In the genomic region with DNA sequence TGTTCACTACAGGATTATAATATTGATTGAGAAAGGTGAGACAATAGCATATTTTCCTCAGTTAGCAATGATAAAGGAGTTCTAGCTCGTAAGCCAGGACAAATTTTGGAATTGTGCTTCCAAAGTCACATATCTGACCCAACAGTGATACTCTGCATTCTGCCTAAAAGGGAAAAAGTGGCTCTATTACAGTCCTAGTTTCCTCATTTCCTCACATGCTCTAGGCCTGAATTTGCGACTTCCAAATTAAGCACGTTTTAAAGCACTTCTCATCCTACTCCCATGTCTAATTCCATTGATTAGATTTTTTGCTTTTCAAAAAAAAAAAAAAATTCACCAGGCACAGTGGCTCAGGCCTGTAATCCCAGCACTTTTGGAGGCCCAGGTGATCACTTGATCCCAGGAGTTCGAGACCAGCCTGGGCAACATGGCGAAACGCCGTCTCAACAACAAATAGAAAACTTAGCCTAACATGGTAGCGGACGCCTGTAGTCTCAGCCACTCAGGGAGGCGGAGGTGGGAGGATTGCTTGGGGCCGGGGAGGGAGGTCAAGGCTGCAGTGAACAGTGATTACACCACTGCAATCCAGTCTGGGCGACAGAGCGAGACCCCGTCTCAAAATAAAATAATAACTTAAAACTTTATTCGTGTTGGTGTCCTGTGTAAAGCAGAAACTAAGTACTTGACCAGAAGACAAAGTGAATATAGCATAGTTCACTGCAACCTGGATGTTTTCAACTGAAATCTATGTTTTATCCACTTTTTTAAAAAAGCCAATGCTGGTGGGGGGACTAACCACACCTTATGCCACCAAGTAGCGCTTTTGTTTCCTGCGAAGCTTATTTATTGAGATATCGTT, we compare ENCODE assay signal across 1 cellular context.
TF ChIP-seq lines count a peak whose summit lies in the region.

No MANE protein-coding gene starts in this region.

TF ChIP-seq in HEK293, 187 proteins besides CTCF, POLR2A, EP300 and RAD21 (continued from another document and continues in another):
- TF ChIP-seq, protein P1, sequence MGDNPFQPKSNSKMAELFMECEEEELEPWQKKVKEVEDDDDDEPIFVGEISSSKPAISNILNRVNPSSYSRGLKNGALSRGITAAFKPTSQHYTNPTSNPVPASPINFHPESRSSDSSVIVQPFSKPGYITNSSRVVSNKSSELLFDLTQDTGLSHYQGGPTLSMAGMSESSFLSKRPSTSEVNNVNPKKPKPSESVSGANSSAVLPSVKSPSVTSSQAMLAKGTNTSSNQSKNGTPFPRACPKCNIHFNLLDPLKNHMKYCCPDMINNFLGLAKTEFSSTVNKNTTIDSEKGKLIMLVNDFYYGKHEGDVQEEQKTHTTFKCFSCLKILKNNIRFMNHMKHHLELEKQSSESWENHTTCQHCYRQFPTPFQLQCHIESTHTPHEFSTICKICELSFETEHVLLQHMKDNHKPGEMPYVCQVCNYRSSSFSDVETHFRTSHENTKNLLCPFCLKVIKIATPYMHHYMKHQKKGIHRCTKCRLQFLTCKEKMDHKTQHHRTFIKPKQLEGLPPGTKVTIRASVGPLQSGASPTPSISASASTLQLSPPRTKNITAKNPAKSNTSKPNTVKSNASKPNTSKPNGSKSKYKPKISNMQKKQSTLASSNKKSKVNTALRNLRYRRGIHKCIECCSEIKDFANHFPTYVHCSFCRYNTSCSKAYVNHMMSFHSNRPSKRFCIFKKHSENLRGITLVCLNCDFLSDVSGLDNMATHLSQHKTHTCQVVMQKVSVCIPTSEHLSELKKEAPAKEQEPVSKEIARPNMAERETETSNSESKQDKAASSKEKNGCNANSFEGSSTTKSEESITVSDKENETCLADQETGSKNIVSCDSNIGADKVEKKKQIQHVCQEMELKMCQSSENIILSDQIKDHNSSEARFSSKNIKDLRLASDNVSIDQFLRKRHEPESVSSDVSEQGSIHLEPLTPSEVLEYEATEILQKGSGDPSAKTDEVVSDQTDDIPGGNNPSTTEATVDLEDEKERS (tag by site-specific recombination; IDR thresholded peaks at IDR 0.05): no peak
- TF ChIP-seq ZNF623 (tag by site-specific recombination; IDR thresholded peaks at IDR 0.05): no peak
- TF ChIP-seq KLF9 (tag by site-specific recombination; IDR thresholded peaks at IDR 0.05; ENCODE audit: low read depth): no peak
- TF ChIP-seq ZNF501 (tag by site-specific recombination; IDR thresholded peaks at IDR 0.05): no peak
- TF ChIP-seq OVOL3 (tag by site-specific recombination; IDR thresholded peaks at IDR 0.05): no peak
- no peak for TF ChIP-seq ZNF658 (tag by site-specific recombination; IDR thresholded peaks at IDR 0.05)
- peak; percentile 59 for TF ChIP-seq ZNF335 (tag by site-specific recombination; conservative IDR thresholded peaks at IDR 0.05)
- no peak for TF ChIP-seq ZNF10 (tag by site-specific recombination; IDR thresholded peaks at IDR 0.05)
- TF ChIP-seq ZNF146 (tag by site-specific recombination; IDR thresholded peaks at IDR 0.05): no peak
- TF ChIP-seq ZNF24 (tag by site-specific recombination; IDR thresholded peaks at IDR 0.05): no peak
- TF ChIP-seq, protein P2, sequence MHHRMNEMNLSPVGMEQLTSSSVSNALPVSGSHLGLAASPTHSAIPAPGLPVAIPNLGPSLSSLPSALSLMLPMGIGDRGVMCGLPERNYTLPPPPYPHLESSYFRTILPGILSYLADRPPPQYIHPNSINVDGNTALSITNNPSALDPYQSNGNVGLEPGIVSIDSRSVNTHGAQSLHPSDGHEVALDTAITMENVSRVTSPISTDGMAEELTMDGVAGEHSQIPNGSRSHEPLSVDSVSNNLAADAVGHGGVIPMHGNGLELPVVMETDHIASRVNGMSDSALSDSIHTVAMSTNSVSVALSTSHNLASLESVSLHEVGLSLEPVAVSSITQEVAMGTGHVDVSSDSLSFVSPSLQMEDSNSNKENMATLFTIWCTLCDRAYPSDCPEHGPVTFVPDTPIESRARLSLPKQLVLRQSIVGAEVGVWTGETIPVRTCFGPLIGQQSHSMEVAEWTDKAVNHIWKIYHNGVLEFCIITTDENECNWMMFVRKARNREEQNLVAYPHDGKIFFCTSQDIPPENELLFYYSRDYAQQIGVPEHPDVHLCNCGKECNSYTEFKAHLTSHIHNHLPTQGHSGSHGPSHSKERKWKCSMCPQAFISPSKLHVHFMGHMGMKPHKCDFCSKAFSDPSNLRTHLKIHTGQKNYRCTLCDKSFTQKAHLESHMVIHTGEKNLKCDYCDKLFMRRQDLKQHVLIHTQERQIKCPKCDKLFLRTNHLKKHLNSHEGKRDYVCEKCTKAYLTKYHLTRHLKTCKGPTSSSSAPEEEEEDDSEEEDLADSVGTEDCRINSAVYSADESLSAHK (tag by site-specific recombination; IDR thresholded peaks at IDR 0.05): no peak
- TF ChIP-seq ZNF311 (tag by site-specific recombination; IDR thresholded peaks at IDR 0.05; ENCODE audit: borderline replicate concordance): no peak
- TF ChIP-seq, protein P3, sequence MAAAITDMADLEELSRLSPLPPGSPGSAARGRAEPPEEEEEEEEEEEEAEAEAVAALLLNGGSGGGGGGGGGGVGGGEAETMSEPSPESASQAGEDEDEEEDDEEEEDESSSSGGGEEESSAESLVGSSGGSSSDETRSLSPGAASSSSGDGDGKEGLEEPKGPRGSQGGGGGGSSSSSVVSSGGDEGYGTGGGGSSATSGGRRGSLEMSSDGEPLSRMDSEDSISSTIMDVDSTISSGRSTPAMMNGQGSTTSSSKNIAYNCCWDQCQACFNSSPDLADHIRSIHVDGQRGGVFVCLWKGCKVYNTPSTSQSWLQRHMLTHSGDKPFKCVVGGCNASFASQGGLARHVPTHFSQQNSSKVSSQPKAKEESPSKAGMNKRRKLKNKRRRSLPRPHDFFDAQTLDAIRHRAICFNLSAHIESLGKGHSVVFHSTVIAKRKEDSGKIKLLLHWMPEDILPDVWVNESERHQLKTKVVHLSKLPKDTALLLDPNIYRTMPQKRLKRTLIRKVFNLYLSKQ (tag by site-specific recombination; IDR thresholded peaks at IDR 0.05; ENCODE audit: borderline replicate concordance): no peak
- TF ChIP-seq, protein P4, sequence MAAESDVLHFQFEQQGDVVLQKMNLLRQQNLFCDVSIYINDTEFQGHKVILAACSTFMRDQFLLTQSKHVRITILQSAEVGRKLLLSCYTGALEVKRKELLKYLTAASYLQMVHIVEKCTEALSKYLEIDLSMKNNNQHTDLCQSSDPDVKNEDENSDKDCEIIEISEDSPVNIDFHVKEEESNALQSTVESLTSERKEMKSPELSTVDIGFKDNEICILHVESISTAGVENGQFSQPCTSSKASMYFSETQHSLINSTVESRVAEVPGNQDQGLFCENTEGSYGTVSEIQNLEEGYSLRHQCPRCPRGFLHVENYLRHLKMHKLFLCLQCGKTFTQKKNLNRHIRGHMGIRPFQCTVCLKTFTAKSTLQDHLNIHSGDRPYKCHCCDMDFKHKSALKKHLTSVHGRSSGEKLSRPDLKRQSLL (tag by site-specific recombination; IDR thresholded peaks at IDR 0.05): no peak
- no peak for TF ChIP-seq ZFP41 (tag by site-specific recombination; IDR thresholded peaks at IDR 0.05; ENCODE audit: borderline replicate concordance)
- TF ChIP-seq, protein P5, sequence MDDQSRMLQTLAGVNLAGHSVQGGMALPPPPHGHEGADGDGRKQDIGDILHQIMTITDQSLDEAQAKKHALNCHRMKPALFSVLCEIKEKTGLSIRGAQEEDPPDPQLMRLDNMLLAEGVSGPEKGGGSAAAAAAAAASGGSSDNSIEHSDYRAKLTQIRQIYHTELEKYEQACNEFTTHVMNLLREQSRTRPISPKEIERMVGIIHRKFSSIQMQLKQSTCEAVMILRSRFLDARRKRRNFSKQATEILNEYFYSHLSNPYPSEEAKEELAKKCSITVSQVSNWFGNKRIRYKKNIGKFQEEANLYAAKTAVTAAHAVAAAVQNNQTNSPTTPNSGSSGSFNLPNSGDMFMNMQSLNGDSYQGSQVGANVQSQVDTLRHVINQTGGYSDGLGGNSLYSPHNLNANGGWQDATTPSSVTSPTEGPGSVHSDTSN (CRISPR knock-in tag; IDR thresholded peaks at IDR 0.05): no peak
- TF ChIP-seq, protein P6, sequence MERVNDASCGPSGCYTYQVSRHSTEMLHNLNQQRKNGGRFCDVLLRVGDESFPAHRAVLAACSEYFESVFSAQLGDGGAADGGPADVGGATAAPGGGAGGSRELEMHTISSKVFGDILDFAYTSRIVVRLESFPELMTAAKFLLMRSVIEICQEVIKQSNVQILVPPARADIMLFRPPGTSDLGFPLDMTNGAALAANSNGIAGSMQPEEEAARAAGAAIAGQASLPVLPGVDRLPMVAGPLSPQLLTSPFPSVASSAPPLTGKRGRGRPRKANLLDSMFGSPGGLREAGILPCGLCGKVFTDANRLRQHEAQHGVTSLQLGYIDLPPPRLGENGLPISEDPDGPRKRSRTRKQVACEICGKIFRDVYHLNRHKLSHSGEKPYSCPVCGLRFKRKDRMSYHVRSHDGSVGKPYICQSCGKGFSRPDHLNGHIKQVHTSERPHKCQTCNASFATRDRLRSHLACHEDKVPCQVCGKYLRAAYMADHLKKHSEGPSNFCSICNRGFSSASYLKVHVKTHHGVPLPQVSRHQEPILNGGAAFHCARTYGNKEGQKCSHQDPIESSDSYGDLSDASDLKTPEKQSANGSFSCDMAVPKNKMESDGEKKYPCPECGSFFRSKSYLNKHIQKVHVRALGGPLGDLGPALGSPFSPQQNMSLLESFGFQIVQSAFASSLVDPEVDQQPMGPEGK (tag by site-specific recombination; IDR thresholded peaks at IDR 0.05): peak; percentile 38
- TF ChIP-seq ZNF391 (tag by site-specific recombination; IDR thresholded peaks at IDR 0.05; ENCODE audit: borderline replicate concordance, low read depth): no peak
- TF ChIP-seq ZNF558 (tag by site-specific recombination; IDR thresholded peaks at IDR 0.05): no peak
- TF ChIP-seq ZNF133 (tag by site-specific recombination; IDR thresholded peaks at IDR 0.05): no peak
- TF ChIP-seq BCL11A (tag by site-specific recombination; IDR thresholded peaks at IDR 0.05; ENCODE audit: low read depth): no peak
- no peak for TF ChIP-seq ZNF155 (tag by site-specific recombination; IDR thresholded peaks at IDR 0.05)
- TF ChIP-seq, protein P7, sequence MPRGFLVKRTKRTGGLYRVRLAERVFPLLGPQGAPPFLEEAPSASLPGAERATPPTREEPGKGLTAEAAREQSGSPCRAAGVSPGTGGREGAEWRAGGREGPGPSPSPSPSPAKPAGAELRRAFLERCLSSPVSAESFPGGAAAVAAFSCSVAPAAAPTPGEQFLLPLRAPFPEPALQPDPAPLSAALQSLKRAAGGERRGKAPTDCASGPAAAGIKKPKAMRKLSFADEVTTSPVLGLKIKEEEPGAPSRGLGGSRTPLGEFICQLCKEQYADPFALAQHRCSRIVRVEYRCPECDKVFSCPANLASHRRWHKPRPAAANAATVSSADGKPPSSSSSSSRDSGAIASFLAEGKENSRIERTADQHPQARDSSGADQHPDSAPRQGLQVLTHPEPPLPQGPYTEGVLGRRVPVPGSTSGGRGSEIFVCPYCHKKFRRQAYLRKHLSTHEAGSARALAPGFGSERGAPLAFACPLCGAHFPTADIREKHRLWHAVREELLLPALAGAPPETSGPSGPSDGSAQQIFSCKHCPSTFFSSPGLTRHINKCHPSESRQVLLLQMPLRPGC (tag by site-specific recombination; IDR thresholded peaks at IDR 0.05): no peak
- TF ChIP-seq ZFP37 (tag by site-specific recombination; IDR thresholded peaks at IDR 0.05): no peak
- peak; percentile 27; the same call in 1 of the 2 replicates for TF ChIP-seq ZXDB (tag by site-specific recombination; IDR thresholded peaks at IDR 0.05)
- TF ChIP-seq, protein P8, sequence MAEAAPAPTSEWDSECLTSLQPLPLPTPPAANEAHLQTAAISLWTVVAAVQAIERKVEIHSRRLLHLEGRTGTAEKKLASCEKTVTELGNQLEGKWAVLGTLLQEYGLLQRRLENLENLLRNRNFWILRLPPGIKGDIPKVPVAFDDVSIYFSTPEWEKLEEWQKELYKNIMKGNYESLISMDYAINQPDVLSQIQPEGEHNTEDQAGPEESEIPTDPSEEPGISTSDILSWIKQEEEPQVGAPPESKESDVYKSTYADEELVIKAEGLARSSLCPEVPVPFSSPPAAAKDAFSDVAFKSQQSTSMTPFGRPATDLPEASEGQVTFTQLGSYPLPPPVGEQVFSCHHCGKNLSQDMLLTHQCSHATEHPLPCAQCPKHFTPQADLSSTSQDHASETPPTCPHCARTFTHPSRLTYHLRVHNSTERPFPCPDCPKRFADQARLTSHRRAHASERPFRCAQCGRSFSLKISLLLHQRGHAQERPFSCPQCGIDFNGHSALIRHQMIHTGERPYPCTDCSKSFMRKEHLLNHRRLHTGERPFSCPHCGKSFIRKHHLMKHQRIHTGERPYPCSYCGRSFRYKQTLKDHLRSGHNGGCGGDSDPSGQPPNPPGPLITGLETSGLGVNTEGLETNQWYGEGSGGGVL (tag by site-specific recombination; IDR thresholded peaks at IDR 0.05): peak; percentile 12; the same call in 1 of the 2 replicates
- TF ChIP-seq ZNF202 (tag by site-specific recombination; IDR thresholded peaks at IDR 0.05; ENCODE audit: borderline replicate concordance): no peak
- peak; percentile 31 for TF ChIP-seq ZFHX2 (tag by site-specific recombination; conservative IDR thresholded peaks at IDR 0.05)
- TF ChIP-seq ZNF843 (tag by site-specific recombination; IDR thresholded peaks at IDR 0.05): no peak
- no peak for TF ChIP-seq SALL2 (tag by site-specific recombination; IDR thresholded peaks at IDR 0.05; ENCODE audit: borderline replicate concordance)
- TF ChIP-seq, protein P9, sequence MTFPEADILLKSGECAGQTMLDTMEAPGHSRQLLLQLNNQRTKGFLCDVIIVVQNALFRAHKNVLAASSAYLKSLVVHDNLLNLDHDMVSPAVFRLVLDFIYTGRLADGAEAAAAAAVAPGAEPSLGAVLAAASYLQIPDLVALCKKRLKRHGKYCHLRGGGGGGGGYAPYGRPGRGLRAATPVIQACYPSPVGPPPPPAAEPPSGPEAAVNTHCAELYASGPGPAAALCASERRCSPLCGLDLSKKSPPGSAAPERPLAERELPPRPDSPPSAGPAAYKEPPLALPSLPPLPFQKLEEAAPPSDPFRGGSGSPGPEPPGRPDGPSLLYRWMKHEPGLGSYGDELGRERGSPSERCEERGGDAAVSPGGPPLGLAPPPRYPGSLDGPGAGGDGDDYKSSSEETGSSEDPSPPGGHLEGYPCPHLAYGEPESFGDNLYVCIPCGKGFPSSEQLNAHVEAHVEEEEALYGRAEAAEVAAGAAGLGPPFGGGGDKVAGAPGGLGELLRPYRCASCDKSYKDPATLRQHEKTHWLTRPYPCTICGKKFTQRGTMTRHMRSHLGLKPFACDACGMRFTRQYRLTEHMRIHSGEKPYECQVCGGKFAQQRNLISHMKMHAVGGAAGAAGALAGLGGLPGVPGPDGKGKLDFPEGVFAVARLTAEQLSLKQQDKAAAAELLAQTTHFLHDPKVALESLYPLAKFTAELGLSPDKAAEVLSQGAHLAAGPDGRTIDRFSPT (tag by site-specific recombination; IDR thresholded peaks at IDR 0.05): no peak
- no peak for TF ChIP-seq ZNF585B (tag by site-specific recombination; IDR thresholded peaks at IDR 0.05)
- TF ChIP-seq ZNF416 (tag by site-specific recombination; IDR thresholded peaks at IDR 0.05): no peak
- no peak for TF ChIP-seq ZNF707 (tag by site-specific recombination; IDR thresholded peaks at IDR 0.05)
- 0 out of 2 replicates have a peak, but pooled peaks have one; percentile 13 for TF ChIP-seq SCRT1 (tag by site-specific recombination; IDR thresholded peaks at IDR 0.05; ENCODE audit: borderline replicate concordance)
- no peak for TF ChIP-seq GLI4 (tag by site-specific recombination; IDR thresholded peaks at IDR 0.05)
- TF ChIP-seq ZNF121 (tag by site-specific recombination; IDR thresholded peaks at IDR 0.05): 0 out of 2 replicates have a peak, but pooled peaks have one; percentile 53
- no peak for TF ChIP-seq HOXA7 (CRISPR knock-in tag; IDR thresholded peaks at IDR 0.05; ENCODE audit: borderline replicate concordance)
- no peak for TF ChIP-seq ZNF354C (tag by site-specific recombination; IDR thresholded peaks at IDR 0.05; ENCODE audit: borderline replicate concordance, low read depth)
- TF ChIP-seq ZNF350 (tag by site-specific recombination; IDR thresholded peaks at IDR 0.05): no peak
- TF ChIP-seq SP2 (tag by site-specific recombination; IDR thresholded peaks at IDR 0.05): 0 out of 2 replicates have a peak, but pooled peaks have one; percentile 10
- TF ChIP-seq ZNF571 (tag by site-specific recombination; IDR thresholded peaks at IDR 0.05): no peak
